29 cellular contexts compared by ENCODE assay signal in genomic region chr13:110227864-110228643, GRCh38.
A peak's percentile ranks its signal among the peaks of the same experiment; 100 is the strongest.
DNase-seq lines count a peak whose midpoint lies in the region; ATAC-seq and TF ChIP-seq lines count a peak whose summit lies in the region.
"Had no signal": no experiment of that assay in that cellular context is flagged by ENCODE, and none has a peak within 500 bp of the region (broad histone marks: within the 10 kb centered on the region; RNA-seq: fewer than 3 reads in every experiment).

No MANE protein-coding gene starts in this region.

- no peak for TF ChIP-seq CTCF in esophagus squamous epithelium (IDR thresholded peaks at IDR 0.05)
- no peak for TF ChIP-seq CTCF in psoas muscle (IDR thresholded peaks at IDR 0.05)
- no peak for TF ChIP-seq CTCF in upper lobe of left lung (IDR thresholded peaks at IDR 0.05)

- H3K27ac ChIP-seq in esophagus squamous epithelium (peak overlapping the region in 3 of 4 donors; percentile 25 to 39 (median 31)), psoas muscle (peak overlapping the region; percentile 53), upper lobe of left lung (peak overlapping the region; percentile 13 to 48 (median 38))
- H3K27ac ChIP-seq: 22Rv1, foreskin keratinocyte had no signal

- no peaks in the 10 kb centered on the region for H3K36me3 ChIP-seq in esophagus squamous epithelium
- H3K36me3 ChIP-seq in psoas muscle (ENCODE audit: insufficient read depth in 1 of 2, low read depth in 1 of 2): no peaks in the 10 kb centered on the region
- peaks cover 0 to 2% (median 0%) of the 10 kb centered on the region in 4 donors for H3K36me3 ChIP-seq in upper lobe of left lung
- H3K36me3 ChIP-seq: MG63 had no signal

- 85 to 92% methylated on average over 14 of the region's 28 CpGs for WGBS in esophagus squamous epithelium, 2 donors
- 78 to 86% (median 84%) methylated on average over 28 of the region's 28 CpGs for WGBS in psoas muscle, 3 donors
- WGBS in upper lobe of left lung, 2 donors: 80 to 83% methylated on average over 20 to 28 of the region's 28 CpGs

- no peak for TF ChIP-seq EP300 in upper lobe of left lung (IDR thresholded peaks at IDR 0.05)

- CTCF ChIA-PET in activated CD4-positive, alpha-beta T cell treated with anti-CD3 and anti-CD28 coated beads, Interleukin-2, amount 10 ng/mL, durations not matched to agents 7 days and 5 days (lab: Charles Lee): interaction anchor here (0.9 kb wide), 1 partner anchor 16 kb away, joined by 3 read pairs; no protein-coding TSS in a partner anchor

- H3K36me3 Mint-ChIP-seq in activated CD4-positive, alpha-beta T cell treated with anti-CD3 and anti-CD28 coated beads, Interleukin-2, amount 10 ng/mL, durations not matched to agents 24 days and 14 days (ENCODE audit: low read depth): no peaks in the 10 kb centered on the region
- no peaks in the 10 kb centered on the region for H3K36me3 Mint-ChIP-seq in activated CD4-positive, alpha-beta T cell treated with anti-CD3 and anti-CD28 coated beads, Interleukin-2, amount 10 ng/mL, durations not matched to agents 7 days and 5 days (ENCODE audit: low read depth)
- H3K36me3 Mint-ChIP-seq: activated naive CD8-positive, alpha-beta T cell treated with anti-CD3 and anti-CD28 coated beads, Interleukin-2, amount 10 ng/mL, durations not matched to agents 7 days and 5 days; IgD-negative memory B cell had no signal

- peaks cover 10% of the 10 kb centered on the region for H3K27me3 Mint-ChIP-seq in activated CD4-positive, alpha-beta T cell treated with anti-CD3 and anti-CD28 coated beads, Interleukin-2, amount 10 ng/mL, durations not matched to agents 24 days and 14 days
- H3K27me3 Mint-ChIP-seq in activated CD4-positive, alpha-beta T cell treated with anti-CD3 and anti-CD28 coated beads, Interleukin-2, amount 10 ng/mL, durations not matched to agents 7 days and 5 days: peaks cover 10% of the 10 kb centered on the region
- H3K27me3 Mint-ChIP-seq: IgD-negative memory B cell had no signal

- H3K9me3 Mint-ChIP-seq in activated CD4-positive, alpha-beta T cell treated with anti-CD3 and anti-CD28 coated beads, Interleukin-2, amount 10 ng/mL, durations not matched to agents 24 days and 14 days: no peaks in the 10 kb centered on the region
- H3K9me3 Mint-ChIP-seq in activated CD4-positive, alpha-beta T cell treated with anti-CD3 and anti-CD28 coated beads, Interleukin-2, amount 10 ng/mL, durations not matched to agents 7 days and 5 days: no peaks in the 10 kb centered on the region
- H3K9me3 Mint-ChIP-seq: activated naive CD8-positive, alpha-beta T cell treated with anti-CD3 and anti-CD28 coated beads, Interleukin-2, amount 10 ng/mL, durations not matched to agents 7 days and 5 days; CD4-positive, alpha-beta T cell; central memory CD8-positive, alpha-beta T cell; neural crest cell had no signal

- TF ChIP-seq POLR2A in esophagus squamous epithelium (IDR thresholded peaks at IDR 0.05) (no peak), upper lobe of left lung (IDR thresholded peaks at IDR 0.05) (no peak)

- intact Hi-C loops in activated CD4-positive, alpha-beta T cell treated with anti-CD3 and anti-CD28 coated beads, Interleukin-2, amount 10 ng/mL, durations not matched to agents 24 days and 14 days (cut with micrococcal nuclease): no loop called here
- intact Hi-C loops in esophagus squamous epithelium (cut with DNase I) (no loop called here), psoas muscle (cut with DNase I) (no loop called here)

- ATAC-seq in psoas muscle (peak in 1 of 4 donors; percentile 32), upper lobe of left lung (ENCODE audit: low FRiP score in 2 of 2) (no peak), HG03342 (IDR thresholded peaks at IDR 0.05; ENCODE audit: unreplicated experiment) (no peak)
- ATAC-seq: foreskin keratinocyte had no signal

- H3K9me3 ChIP-seq in esophagus squamous epithelium (no peaks in the 10 kb centered on the region), psoas muscle (no peaks in the 10 kb centered on the region), upper lobe of left lung (no peaks in the 10 kb centered on the region)
- H3K9me3 ChIP-seq: MG63 had no signal

- H3K4me1 ChIP-seq in esophagus squamous epithelium: peaks cover 0 to 24% (median 10%) of the 10 kb centered on the region in 3 donors
- H3K4me1 ChIP-seq in psoas muscle: peaks cover 18% of the 10 kb centered on the region
- H3K4me1 ChIP-seq in upper lobe of left lung: peaks cover 5 to 47% (median 24%) of the 10 kb centered on the region in 4 donors
- H3K4me1 ChIP-seq: foreskin keratinocyte had no signal

- H3K4me3 Mint-ChIP-seq in activated CD4-positive, alpha-beta T cell treated with anti-CD3 and anti-CD28 coated beads, Interleukin-2, amount 10 ng/mL, durations not matched to agents 24 days and 14 days: no peak overlapping the region
- no peak overlapping the region for H3K4me3 Mint-ChIP-seq in activated CD4-positive, alpha-beta T cell treated with anti-CD3 and anti-CD28 coated beads, Interleukin-2, amount 10 ng/mL, durations not matched to agents 7 days and 5 days
- H3K4me3 Mint-ChIP-seq: activated naive CD8-positive, alpha-beta T cell treated with anti-CD3 and anti-CD28 coated beads, Interleukin-2, amount 10 ng/mL, durations not matched to agents 7 days and 5 days; CD4-positive, alpha-beta T cell; central memory CD8-positive, alpha-beta T cell; IgD-negative memory B cell; neural crest cell had no signal

- no peak overlapping the region for H3K27ac Mint-ChIP-seq in activated CD4-positive, alpha-beta T cell treated with anti-CD3 and anti-CD28 coated beads, Interleukin-2, amount 10 ng/mL, durations not matched to agents 24 days and 14 days
- no peak overlapping the region for H3K27ac Mint-ChIP-seq in activated CD4-positive, alpha-beta T cell treated with anti-CD3 and anti-CD28 coated beads, Interleukin-2, amount 10 ng/mL, durations not matched to agents 7 days and 5 days
- H3K27ac Mint-ChIP-seq: activated naive CD8-positive, alpha-beta T cell treated with anti-CD3 and anti-CD28 coated beads, Interleukin-2, amount 10 ng/mL, durations not matched to agents 7 days and 5 days; CD4-positive, alpha-beta T cell; IgD-negative memory B cell; progenitor cell of endocrine pancreas had no signal

- peak; percentile 17 for DNase-seq in activated CD4-positive, alpha-beta T cell treated with anti-CD3 and anti-CD28 coated beads, Interleukin-2, amount 10 ng/mL, durations not matched to agents 24 days and 14 days
- no peak for DNase-seq in activated CD4-positive, alpha-beta T cell treated with anti-CD3 and anti-CD28 coated beads, Interleukin-2, amount 10 ng/mL, durations not matched to agents 7 days and 5 days
- no peak for DNase-seq in esophagus squamous epithelium (lab: John Stamatoyannopoulos, UW)
- DNase-seq in psoas muscle: peak in 1 of 2 donors; percentile 53
- DNase-seq in upper lobe of left lung: peak in 1 of 2 donors; percentile 58
- no peak for DNase-seq in NCI-H345 treated with DMSO at 0.1 percent for 48 hours (lab: John Stamatoyannopoulos, UW; ENCODE audit: unreplicated experiment)
- no peak for DNase-seq in NCI-H2107 treated with DMSO at 0.1 percent for 48 hours (lab: John Stamatoyannopoulos, UW; ENCODE audit: unreplicated experiment)
- DNase-seq: activated CD4-positive, alpha-beta T cell treated with anti-CD3 and anti-CD28 coated beads, Interleukin-2, amount 50 U/mL, for 48 hours; activated CD8-positive, alpha-beta memory T cell treated with anti-CD3 and anti-CD28 coated beads, Interleukin-2, amount 50 U/mL, for 48 hours; activated effector memory CD4-positive, alpha-beta T cell treated with Interleukin-2 at 50 U/mL for 16 hours; activated naive CD8-positive, alpha-beta T cell treated with anti-CD3 and anti-CD28 coated beads, Interleukin-2, amount 10 ng/mL, durations not matched to agents 7 days and 5 days; CD4-positive, alpha-beta T cell; foreskin keratinocyte; HCEC 1CT; MG63; NCI-H1417; NCI-H2081; NCI-H446; NCI-H82; OCI-M1; Right ventricle myocardium superior; stimulated activated CD4-positive, alpha-beta T cell treated with anti-CD3 and anti-CD28 coated beads, Interleukin-2, amount 100 ng/mL, for 24 hours; T1000 had no signal

- POLR2A ChIA-PET in activated CD4-positive, alpha-beta T cell treated with anti-CD3 and anti-CD28 coated beads, Interleukin-2, amount 10 ng/mL, durations not matched to agents 7 days and 5 days (lab: Charles Lee): no interaction called here

- H3K27me3 ChIP-seq in esophagus squamous epithelium (no peaks in the 10 kb centered on the region), psoas muscle (ENCODE audit: insufficient read depth in 3 of 3, low read length in 2 of 3) (peaks cover 0 to 20% (median 0%) of the 10 kb centered on the region in 3 donors), upper lobe of left lung (no peaks in the 10 kb centered on the region)
- H3K27me3 ChIP-seq: foreskin keratinocyte, MG63 had no signal

- H3K4me1 Mint-ChIP-seq in activated CD4-positive, alpha-beta T cell treated with anti-CD3 and anti-CD28 coated beads, Interleukin-2, amount 10 ng/mL, durations not matched to agents 24 days and 14 days: no peaks in the 10 kb centered on the region
- no peaks in the 10 kb centered on the region for H3K4me1 Mint-ChIP-seq in activated CD4-positive, alpha-beta T cell treated with anti-CD3 and anti-CD28 coated beads, Interleukin-2, amount 10 ng/mL, durations not matched to agents 7 days and 5 days
- H3K4me1 Mint-ChIP-seq: activated naive CD8-positive, alpha-beta T cell treated with anti-CD3 and anti-CD28 coated beads, Interleukin-2, amount 10 ng/mL, durations not matched to agents 7 days and 5 days; central memory CD8-positive, alpha-beta T cell had no signal

- H3K4me3 ChIP-seq in esophagus squamous epithelium (no peak overlapping the region), psoas muscle (no peak overlapping the region), upper lobe of left lung (no peak overlapping the region)
- H3K4me3 ChIP-seq: MG63 had no signal
